ENCODE assay signal across 1 cellular context in genomic region chr3:55488398-55489055, GRCh38.
TF ChIP-seq lines count a peak whose summit lies in the region.

No MANE protein-coding gene starts in this region.

TF ChIP-seq in A549, 52 proteins besides CTCF, POLR2A, EP300 and RAD21 (continued from another document):
- TF ChIP-seq, protein P1, sequence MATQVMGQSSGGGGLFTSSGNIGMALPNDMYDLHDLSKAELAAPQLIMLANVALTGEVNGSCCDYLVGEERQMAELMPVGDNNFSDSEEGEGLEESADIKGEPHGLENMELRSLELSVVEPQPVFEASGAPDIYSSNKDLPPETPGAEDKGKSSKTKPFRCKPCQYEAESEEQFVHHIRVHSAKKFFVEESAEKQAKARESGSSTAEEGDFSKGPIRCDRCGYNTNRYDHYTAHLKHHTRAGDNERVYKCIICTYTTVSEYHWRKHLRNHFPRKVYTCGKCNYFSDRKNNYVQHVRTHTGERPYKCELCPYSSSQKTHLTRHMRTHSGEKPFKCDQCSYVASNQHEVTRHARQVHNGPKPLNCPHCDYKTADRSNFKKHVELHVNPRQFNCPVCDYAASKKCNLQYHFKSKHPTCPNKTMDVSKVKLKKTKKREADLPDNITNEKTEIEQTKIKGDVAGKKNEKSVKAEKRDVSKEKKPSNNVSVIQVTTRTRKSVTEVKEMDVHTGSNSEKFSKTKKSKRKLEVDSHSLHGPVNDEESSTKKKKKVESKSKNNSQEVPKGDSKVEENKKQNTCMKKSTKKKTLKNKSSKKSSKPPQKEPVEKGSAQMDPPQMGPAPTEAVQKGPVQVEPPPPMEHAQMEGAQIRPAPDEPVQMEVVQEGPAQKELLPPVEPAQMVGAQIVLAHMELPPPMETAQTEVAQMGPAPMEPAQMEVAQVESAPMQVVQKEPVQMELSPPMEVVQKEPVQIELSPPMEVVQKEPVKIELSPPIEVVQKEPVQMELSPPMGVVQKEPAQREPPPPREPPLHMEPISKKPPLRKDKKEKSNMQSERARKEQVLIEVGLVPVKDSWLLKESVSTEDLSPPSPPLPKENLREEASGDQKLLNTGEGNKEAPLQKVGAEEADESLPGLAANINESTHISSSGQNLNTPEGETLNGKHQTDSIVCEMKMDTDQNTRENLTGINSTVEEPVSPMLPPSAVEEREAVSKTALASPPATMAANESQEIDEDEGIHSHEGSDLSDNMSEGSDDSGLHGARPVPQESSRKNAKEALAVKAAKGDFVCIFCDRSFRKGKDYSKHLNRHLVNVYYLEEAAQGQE (IDR thresholded peaks at IDR 0.05): no peak
- TF ChIP-seq KDM1A (IDR thresholded peaks at IDR 0.05; ENCODE audit: low read depth) (no peak), RNF2 (IDR thresholded peaks at IDR 0.05; ENCODE audit: borderline replicate concordance, low read depth) (no peak), MYC (IDR thresholded peaks at IDR 0.05; ENCODE audit: borderline replicate concordance, low read length) (no peak), TFCP2L1 (CRISPR knock-in tag; IDR thresholded peaks at IDR 0.05) (no peak), NR3C1 (IDR thresholded peaks at IDR 0.05) (no peak)
